In genomic region chr5:65926893-65927292, GRCh38 we compare ENCODE assay signal across 8 cellular contexts. TPM values are rescaled to one million over a fixed set of nuclear protein-coding genes. Genes with fewer than 3 reads are reported as not detected.
DNase-seq lines count a peak whose midpoint lies in the region; TF ChIP-seq lines count a peak whose summit lies in the region.

No MANE protein-coding gene starts in this region.

- no peak overlapping the region for H2BK12ac ChIP-seq in neuronal stem cell (ENCODE audit: low read length)

- H3K18ac ChIP-seq in neuronal stem cell (ENCODE audit: low read length): no peak overlapping the region

- H3K4me2 ChIP-seq in SU-DHL-6 (ENCODE audit: low read depth, low read length, poor library complexity, severe bottlenecking) (peak overlapping the region; percentile 100), neuronal stem cell (ENCODE audit: insufficient read depth, low read length, poor library complexity, severe bottlenecking) (peak overlapping the region; percentile 51)

- peak overlapping the region; percentile 99 for H3K27ac ChIP-seq in SU-DHL-6 (ENCODE audit: low read depth, low read length)
- peak overlapping the region; percentile 100 for H3K27ac ChIP-seq in neuronal stem cell (replicated peaks; ENCODE audit: low read length)

- H3K79me2 ChIP-seq in SU-DHL-6 (ENCODE audit: insufficient read depth, low read length): peaks cover 58% of the 10 kb centered on the region

- H4K8ac ChIP-seq in neuronal stem cell (ENCODE audit: low read depth, low read length): no peak overlapping the region

- peak; percentile 25 for DNase-seq in activated naive CD4-positive, alpha-beta T cell treated with anti-CD3 and anti-CD28 coated beads, Interleukin-2, amount 10 ng/mL, durations not matched to agents 7 days and 5 days
- DNase-seq in activated naive CD4-positive, alpha-beta T cell (lab: John Stamatoyannopoulos, UW): no peak
- DNase-seq in epithelial cell of esophagus (ENCODE audit: low read depth): peak; percentile 35
- no peak for DNase-seq in neuronal stem cell (ENCODE audit: low spot score)
- no peak for DNase-seq in NCI-H2081 (lab: John Stamatoyannopoulos, UW)
- no peak for DNase-seq in epidermal melanocyte (ENCODE audit: insufficient read length, low spot score)
- no peak for DNase-seq in activated CD8-positive, alpha-beta memory T cell treated with anti-CD3 and anti-CD28 coated beads for 24 hours

- CTCF ChIA-PET in activated naive CD4-positive, alpha-beta T cell treated with anti-CD3 and anti-CD28 coated beads, Interleukin-2, amount 10 ng/mL, durations not matched to agents 7 days and 5 days (lab: Charles Lee): interaction anchor here (2.2 kb wide), 1 partner anchor 165 kb away, joined by 9 read pairs; no protein-coding TSS in a partner anchor

- H3K27ac Mint-ChIP-seq in activated naive CD4-positive, alpha-beta T cell treated with anti-CD3 and anti-CD28 coated beads, Interleukin-2, amount 10 ng/mL, durations not matched to agents 7 days and 5 days: peak overlapping the region; percentile 99

- H3K4me1 Mint-ChIP-seq in activated naive CD4-positive, alpha-beta T cell treated with anti-CD3 and anti-CD28 coated beads, Interleukin-2, amount 10 ng/mL, durations not matched to agents 7 days and 5 days: peaks cover 37% of the 10 kb centered on the region

- TF ChIP-seq CTCF in SU-DHL-6 (IDR thresholded peaks at IDR 0.05; ENCODE audit: insufficient read depth, low read length, poor library complexity, severe bottlenecking) (no peak), epithelial cell of esophagus (IDR thresholded peaks at IDR 0.05; ENCODE audit: insufficient read depth, low read depth, low read length, missing control alignments) (no peak)

- H3K27me3 ChIP-seq in SU-DHL-6 (ENCODE audit: low read length) (no peaks in the 10 kb centered on the region), neuronal stem cell (ENCODE audit: control insufficient read depth in 3 of 3, insufficient read depth in 3 of 3, low read depth in 1 of 3, low read length in 3 of 3) (no peaks in the 10 kb centered on the region)

- H3K9ac ChIP-seq in SU-DHL-6 (ENCODE audit: low read length) (peak overlapping the region; percentile 97), neuronal stem cell (ENCODE audit: low read depth, low read length, poor library complexity) (no peak overlapping the region)

- H3K9me2 ChIP-seq in SU-DHL-6 (replicated peaks; ENCODE audit: insufficient read depth, low read length): no peaks in the 10 kb centered on the region

- H3K9me3 ChIP-seq in SU-DHL-6 (ENCODE audit: insufficient read depth, low read length) (no peaks in the 10 kb centered on the region), neuronal stem cell (replicated peaks in 1 of 2; ENCODE audit: control insufficient read depth in 2 of 2, insufficient read depth in 1 of 2, low read depth in 1 of 2, low read length in 2 of 2) (peaks cover 0 to 10% of the 10 kb centered on the region in 2 donors)

- WGBS in neuronal stem cell (ENCODE audit: extremely low coverage in 2 of 2, insufficient read length in 2 of 2, insufficient replicate concordance in 1 of 2), 2 donors: no CpG with 5 or more reads among the region's 16 CpGs

- peak overlapping the region; percentile 91 for H3K4me3 ChIP-seq in SU-DHL-6 (ENCODE audit: insufficient read depth, low read length, poor library complexity, severe bottlenecking)
- H3K4me3 ChIP-seq in epithelial cell of esophagus (ENCODE audit: low read length): peak overlapping the region; percentile 81
- H3K4me3 ChIP-seq in neuronal stem cell (ENCODE audit: low read length in 2 of 2): peak overlapping the region; percentile 69 to 100

- no peak overlapping the region for H4K91ac ChIP-seq in neuronal stem cell (ENCODE audit: low read depth, low read length, poor library complexity)

- H3K36me3 Mint-ChIP-seq in activated naive CD4-positive, alpha-beta T cell treated with anti-CD3 and anti-CD28 coated beads, Interleukin-2, amount 10 ng/mL, durations not matched to agents 7 days and 5 days: peaks cover 26% of the 10 kb centered on the region

- peaks cover 19% of the 10 kb centered on the region for H4K20me1 ChIP-seq in SU-DHL-6 (ENCODE audit: low read depth, low read length)

- H3K23ac ChIP-seq in neuronal stem cell (ENCODE audit: low read depth, low read length, poor library complexity): no peak overlapping the region

- H3K79me1 ChIP-seq in neuronal stem cell (ENCODE audit: low read depth, low read length): peaks cover 2% of the 10 kb centered on the region

- peaks cover 15% of the 10 kb centered on the region for H3K27me3 Mint-ChIP-seq in activated naive CD4-positive, alpha-beta T cell treated with anti-CD3 and anti-CD28 coated beads, Interleukin-2, amount 10 ng/mL, durations not matched to agents 7 days and 5 days

- H3K4ac ChIP-seq in neuronal stem cell (ENCODE audit: low read length): no peak overlapping the region

- H3K4me3 Mint-ChIP-seq in activated naive CD4-positive, alpha-beta T cell treated with anti-CD3 and anti-CD28 coated beads, Interleukin-2, amount 10 ng/mL, durations not matched to agents 7 days and 5 days: peak overlapping the region; percentile 100

- no peak overlapping the region for H2BK120ac ChIP-seq in neuronal stem cell (ENCODE audit: low read depth, low read length)

- H3F3A ChIP-seq in SU-DHL-6 (ENCODE audit: insufficient read depth): peaks cover 14% of the 10 kb centered on the region

- peak overlapping the region; percentile 100 for H2BK5ac ChIP-seq in neuronal stem cell (ENCODE audit: low read length)

- no peaks in the 10 kb centered on the region for H3K4me1 ChIP-seq in neuronal stem cell (ENCODE audit: control insufficient read depth in 2 of 2, insufficient read depth in 1 of 2, low read depth in 1 of 2, low read length in 2 of 2)

- H2AFZ ChIP-seq in SU-DHL-6 (ENCODE audit: low read depth, low read length, severe bottlenecking) (peak overlapping the region; percentile 68), neuronal stem cell (ENCODE audit: low read length) (peak overlapping the region; percentile 95)

- H3K36me3 ChIP-seq in SU-DHL-6 (ENCODE audit: low read length): peaks cover 3% of the 10 kb centered on the region; the same call in 1 of the 2 replicates
- peaks cover 0 to 21% of the 10 kb centered on the region in 2 donors for H3K36me3 ChIP-seq in neuronal stem cell (replicated peaks in 1 of 2; ENCODE audit: control insufficient read depth in 2 of 2, insufficient read depth in 2 of 2, low read length in 2 of 2)

- no peak overlapping the region for H2AK5ac ChIP-seq in neuronal stem cell (ENCODE audit: low read depth, low read length)

- H3K14ac ChIP-seq in neuronal stem cell (ENCODE audit: low read length): no peak overlapping the region

- H3K9me3 Mint-ChIP-seq in activated naive CD4-positive, alpha-beta T cell treated with anti-CD3 and anti-CD28 coated beads, Interleukin-2, amount 10 ng/mL, durations not matched to agents 7 days and 5 days: no peaks in the 10 kb centered on the region

- no peak overlapping the region for H2BK15ac ChIP-seq in neuronal stem cell (ENCODE audit: low read length)

RNA-seq across cellular contexts. Expression of gene ERBIN, which starts 0.5 kb away (rescaled TPM):
- 29.8 TPM for polyA plus RNA-seq in neuronal stem cell (2013, experiment 1 of 2)
- polyA plus RNA-seq in neuronal stem cell (2013, experiment 2 of 2): 28.4 TPM

Comparison
In these comparisons a context has a peak if more than half of its experiments do, and no peak if none do; other contexts are left out.
1. DNase-seq: peak in activated naive CD4-positive, alpha-beta T cell treated with anti-CD3 and anti-CD28 coated beads, Interleukin-2, amount 10 ng/mL, durations not matched to agents 7 days and 5 days (single experiment) and epithelial cell of esophagus (single experiment); none in activated naive CD4-positive, alpha-beta T cell (0 of 4), neuronal stem cell (single experiment), NCI-H2081 (0 of 2), epidermal melanocyte (single experiment) and activated CD8-positive, alpha-beta memory T cell treated with anti-CD3 and anti-CD28 coated beads for 24 hours (single experiment).
2. Peak in every context shown above with its lines, with median percentiles within 50 percentile points of each other: H3K4me3 ChIP-seq.